In the genomic region with DNA sequence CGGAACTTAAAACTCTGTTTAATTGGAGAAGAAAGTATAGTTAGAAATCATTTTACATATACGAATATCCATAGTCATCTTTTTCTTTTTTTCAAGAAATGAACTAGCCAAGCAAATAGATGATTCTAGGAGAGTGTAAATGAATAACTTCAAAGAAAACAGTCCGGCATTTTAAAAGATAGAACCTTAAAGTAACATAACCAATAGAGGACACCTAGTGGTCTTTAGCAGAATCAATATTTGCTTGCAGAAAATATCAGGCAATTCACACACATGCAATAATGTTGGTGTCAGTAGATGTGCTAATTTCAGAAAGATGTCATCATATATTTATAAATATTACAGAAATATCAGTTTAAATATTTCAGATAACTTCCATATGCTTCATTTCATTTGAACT, we compare ENCODE assay signal across 12 cellular contexts. TPM values are rescaled to one million over a fixed set of nuclear protein-coding genes. Genes with fewer than 3 reads are reported as not detected.
DNase-seq lines count a peak whose midpoint lies in the region; TF ChIP-seq lines count a peak whose summit lies in the region.
"Had no signal": no experiment of that assay in that cellular context is flagged by ENCODE, and none has a peak within 500 bp of the region (broad histone marks: within the 10 kb centered on the region; RNA-seq: fewer than 3 reads in every experiment).

No MANE protein-coding gene starts in this region.

- no peak overlapping the region for H2AFZ ChIP-seq in neuronal stem cell (ENCODE audit: low read length)

- no peaks in the 10 kb centered on the region for H3K36me3 Mint-ChIP-seq in activated naive CD4-positive, alpha-beta T cell treated with anti-CD3 and anti-CD28 coated beads, Interleukin-2, amount 10 ng/mL, durations not matched to agents 7 days and 5 days

- no peak overlapping the region for H3K18ac ChIP-seq in neuronal stem cell (ENCODE audit: low read length)

- H3K36me3 ChIP-seq in liver (ENCODE audit: control insufficient read depth in 4 of 4, insufficient read depth in 3 of 4, low read depth in 1 of 4, low read length in 3 of 4) (no peaks in the 10 kb centered on the region), neuronal stem cell (replicated peaks in 1 of 2; ENCODE audit: control insufficient read depth in 2 of 2, insufficient read depth in 2 of 2, low read length in 2 of 2) (no peaks in the 10 kb centered on the region)

- no peak overlapping the region for H2BK12ac ChIP-seq in neuronal stem cell (ENCODE audit: low read length)

- no peak overlapping the region for H4K8ac ChIP-seq in neuronal stem cell (ENCODE audit: low read depth, low read length)

- H3K4me3 ChIP-seq in liver (ENCODE audit: low read depth in 1 of 3, low read length in 3 of 3) (no peak overlapping the region), neuronal stem cell (ENCODE audit: low read length in 2 of 2) (no peak overlapping the region)
- H3K4me3 ChIP-seq: A549, lung had no signal

- H2AK5ac ChIP-seq in neuronal stem cell (ENCODE audit: low read depth, low read length), result no peak overlapping the region

- no peak overlapping the region for H2BK15ac ChIP-seq in neuronal stem cell (ENCODE audit: low read length)

- no peak overlapping the region for H3K9ac ChIP-seq in liver (ENCODE audit: low read depth in 1 of 2, low read length in 2 of 2)
- H3K9ac ChIP-seq in neuronal stem cell (ENCODE audit: low read depth, low read length, poor library complexity), result no peak overlapping the region

- no peak overlapping the region for H3K4ac ChIP-seq in neuronal stem cell (ENCODE audit: low read length)

- DNase-seq in DMS53 (lab: John Stamatoyannopoulos, UW) (peak; percentile 19), DMS53 treated with DMSO at 0.1 percent for 48 hours (lab: John Stamatoyannopoulos, UW; ENCODE audit: unreplicated experiment) (no peak), HT1080 (ENCODE audit: low read depth) (peak; percentile 4), SHP77 treated with DMSO at 0.1 percent for 48 hours (lab: John Stamatoyannopoulos, UW) (peak; percentile 10), neuronal stem cell (ENCODE audit: low spot score) (no peak), erythroblast (lab: John Stamatoyannopoulos, UW) (no peak)
- no peak for DNase-seq in activated naive CD4-positive, alpha-beta T cell treated with anti-CD3 and anti-CD28 coated beads, Interleukin-2, amount 10 ng/mL, durations not matched to agents 7 days and 5 days
- DNase-seq: activated CD4-positive, alpha-beta memory T cell treated with anti-CD3 and anti-CD28 coated beads, Interleukin-2, amount 10 ng/mL, durations not matched to agents 7 days and 5 days; amygdala had no signal

- no peaks in the 10 kb centered on the region for H3K4me1 ChIP-seq in liver (ENCODE audit: control insufficient read depth in 4 of 4, insufficient read depth in 4 of 4, low read length in 3 of 4)
- no peaks in the 10 kb centered on the region for H3K4me1 ChIP-seq in neuronal stem cell (ENCODE audit: control insufficient read depth in 2 of 2, insufficient read depth in 1 of 2, low read depth in 1 of 2, low read length in 2 of 2)
- H3K4me1 ChIP-seq: A549 had no signal

- no peak for TF ChIP-seq POLR2A in erythroblast (IDR thresholded peaks at IDR 0.05; ENCODE audit: low read length)

- H3K9me3 ChIP-seq in liver (ENCODE audit: control insufficient read depth in 4 of 4, low read length in 3 of 4), result no peaks in the 10 kb centered on the region
- H3K9me3 ChIP-seq in neuronal stem cell (replicated peaks in 1 of 2; ENCODE audit: control insufficient read depth in 2 of 2, insufficient read depth in 1 of 2, low read depth in 1 of 2, low read length in 2 of 2), result no peaks in the 10 kb centered on the region
- H3K9me3 ChIP-seq: A549 had no signal

- H3K14ac ChIP-seq in neuronal stem cell (ENCODE audit: low read length), result no peak overlapping the region

- no peak overlapping the region for H4K91ac ChIP-seq in neuronal stem cell (ENCODE audit: low read depth, low read length, poor library complexity)

- H3K4me3 Mint-ChIP-seq in activated naive CD4-positive, alpha-beta T cell treated with anti-CD3 and anti-CD28 coated beads, Interleukin-2, amount 10 ng/mL, durations not matched to agents 7 days and 5 days, result no peak overlapping the region
- H3K4me3 Mint-ChIP-seq: activated CD4-positive, alpha-beta memory T cell treated with anti-CD3 and anti-CD28 coated beads, Interleukin-2, amount 10 ng/mL, durations not matched to agents 7 days and 5 days had no signal

- 53% methylated on average over 3 of the region's 3 CpGs for WGBS in liver
- WGBS in neuronal stem cell (ENCODE audit: extremely low coverage in 2 of 2, insufficient read length in 2 of 2, insufficient replicate concordance in 1 of 2), 2 donors, result no CpG with 5 or more reads among the region's 3 CpGs

- no peak overlapping the region for H2BK5ac ChIP-seq in neuronal stem cell (ENCODE audit: low read length)

- H3K4me1 Mint-ChIP-seq in activated naive CD4-positive, alpha-beta T cell treated with anti-CD3 and anti-CD28 coated beads, Interleukin-2, amount 10 ng/mL, durations not matched to agents 7 days and 5 days, result no peaks in the 10 kb centered on the region
- H3K4me1 Mint-ChIP-seq: activated CD4-positive, alpha-beta memory T cell treated with anti-CD3 and anti-CD28 coated beads, Interleukin-2, amount 10 ng/mL, durations not matched to agents 7 days and 5 days had no signal

- no peaks in the 10 kb centered on the region for H3K27me3 ChIP-seq in liver (ENCODE audit: control insufficient read depth in 4 of 4, insufficient read depth in 4 of 4, low read length in 3 of 4)
- H3K27me3 ChIP-seq in neuronal stem cell (ENCODE audit: control insufficient read depth in 3 of 3, insufficient read depth in 3 of 3, low read depth in 1 of 3, low read length in 3 of 3), result no peaks in the 10 kb centered on the region

- peak; percentile 2 for TF ChIP-seq CTCF in liver (IDR thresholded peaks at IDR 0.05; ENCODE audit: low read depth, low read length, missing input control)

- H3K79me1 ChIP-seq in neuronal stem cell (ENCODE audit: low read depth, low read length), result peaks cover 1% of the 10 kb centered on the region

- TF ChIP-seq RAD21 in liver (IDR thresholded peaks at IDR 0.05), result no peak

- H3K4me2 ChIP-seq in neuronal stem cell (ENCODE audit: insufficient read depth, low read length, poor library complexity, severe bottlenecking), result no peak overlapping the region
- H3K4me2 ChIP-seq: A549 had no signal

- no peak overlapping the region for H3K23ac ChIP-seq in neuronal stem cell (ENCODE audit: low read depth, low read length, poor library complexity)

- no peak overlapping the region for H3K27ac Mint-ChIP-seq in activated naive CD4-positive, alpha-beta T cell treated with anti-CD3 and anti-CD28 coated beads, Interleukin-2, amount 10 ng/mL, durations not matched to agents 7 days and 5 days
- H3K27ac Mint-ChIP-seq: activated CD4-positive, alpha-beta memory T cell treated with anti-CD3 and anti-CD28 coated beads, Interleukin-2, amount 10 ng/mL, durations not matched to agents 7 days and 5 days had no signal

- CTCF ChIA-PET in activated naive CD4-positive, alpha-beta T cell treated with anti-CD3 and anti-CD28 coated beads, Interleukin-2, amount 10 ng/mL, durations not matched to agents 7 days and 5 days (lab: Charles Lee), result no interaction called here

- no peak overlapping the region for H2BK120ac ChIP-seq in neuronal stem cell (ENCODE audit: low read depth, low read length)

- peaks cover 6% of the 10 kb centered on the region for H3K9me3 Mint-ChIP-seq in activated naive CD4-positive, alpha-beta T cell treated with anti-CD3 and anti-CD28 coated beads, Interleukin-2, amount 10 ng/mL, durations not matched to agents 7 days and 5 days

- no peaks in the 10 kb centered on the region for H3K27me3 Mint-ChIP-seq in activated naive CD4-positive, alpha-beta T cell treated with anti-CD3 and anti-CD28 coated beads, Interleukin-2, amount 10 ng/mL, durations not matched to agents 7 days and 5 days
- H3K27me3 Mint-ChIP-seq: activated CD4-positive, alpha-beta memory T cell treated with anti-CD3 and anti-CD28 coated beads, Interleukin-2, amount 10 ng/mL, durations not matched to agents 7 days and 5 days had no signal

- no peak overlapping the region for H3K27ac ChIP-seq in liver (ENCODE audit: low read depth in 1 of 2, low read length in 2 of 2)
- no peak overlapping the region for H3K27ac ChIP-seq in neuronal stem cell (replicated peaks; ENCODE audit: low read length)
- H3K27ac ChIP-seq: A549 had no signal

TF ChIP-seq in liver, 16 proteins besides CTCF, POLR2A, EP300 and RAD21 (continues in another document):
- TF ChIP-seq FOXA2 (IDR thresholded peaks at IDR 0.05), result no peak
- no peak for TF ChIP-seq NR2F2 (IDR thresholded peaks at IDR 0.05)
- TF ChIP-seq, protein P1, sequence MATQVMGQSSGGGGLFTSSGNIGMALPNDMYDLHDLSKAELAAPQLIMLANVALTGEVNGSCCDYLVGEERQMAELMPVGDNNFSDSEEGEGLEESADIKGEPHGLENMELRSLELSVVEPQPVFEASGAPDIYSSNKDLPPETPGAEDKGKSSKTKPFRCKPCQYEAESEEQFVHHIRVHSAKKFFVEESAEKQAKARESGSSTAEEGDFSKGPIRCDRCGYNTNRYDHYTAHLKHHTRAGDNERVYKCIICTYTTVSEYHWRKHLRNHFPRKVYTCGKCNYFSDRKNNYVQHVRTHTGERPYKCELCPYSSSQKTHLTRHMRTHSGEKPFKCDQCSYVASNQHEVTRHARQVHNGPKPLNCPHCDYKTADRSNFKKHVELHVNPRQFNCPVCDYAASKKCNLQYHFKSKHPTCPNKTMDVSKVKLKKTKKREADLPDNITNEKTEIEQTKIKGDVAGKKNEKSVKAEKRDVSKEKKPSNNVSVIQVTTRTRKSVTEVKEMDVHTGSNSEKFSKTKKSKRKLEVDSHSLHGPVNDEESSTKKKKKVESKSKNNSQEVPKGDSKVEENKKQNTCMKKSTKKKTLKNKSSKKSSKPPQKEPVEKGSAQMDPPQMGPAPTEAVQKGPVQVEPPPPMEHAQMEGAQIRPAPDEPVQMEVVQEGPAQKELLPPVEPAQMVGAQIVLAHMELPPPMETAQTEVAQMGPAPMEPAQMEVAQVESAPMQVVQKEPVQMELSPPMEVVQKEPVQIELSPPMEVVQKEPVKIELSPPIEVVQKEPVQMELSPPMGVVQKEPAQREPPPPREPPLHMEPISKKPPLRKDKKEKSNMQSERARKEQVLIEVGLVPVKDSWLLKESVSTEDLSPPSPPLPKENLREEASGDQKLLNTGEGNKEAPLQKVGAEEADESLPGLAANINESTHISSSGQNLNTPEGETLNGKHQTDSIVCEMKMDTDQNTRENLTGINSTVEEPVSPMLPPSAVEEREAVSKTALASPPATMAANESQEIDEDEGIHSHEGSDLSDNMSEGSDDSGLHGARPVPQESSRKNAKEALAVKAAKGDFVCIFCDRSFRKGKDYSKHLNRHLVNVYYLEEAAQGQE (IDR thresholded peaks at IDR 0.05), result no peak
- no peak for TF ChIP-seq HNF4A (conservative IDR thresholded peaks at IDR 0.05)
- no peak for TF ChIP-seq RXRA (IDR thresholded peaks at IDR 0.05)

RNA-seq across cellular contexts. Expression of a gene that starts 57.1 kb away (rescaled TPM):
- total RNA-seq in HT1080 (2014; rRNA removed; shearing (Covaris generic)), result not detected in 2 replicates
- polyA plus RNA-seq in HT1080 (2015; cell fraction: cytosol; rRNA removed), result 0.02 TPM in 1 of 2 replicates, not detected in the other
- polyA plus RNA-seq in HT1080 (2015; cell fraction: nucleus; rRNA removed), result 0.26 TPM in 1 of 2 replicates, not detected in the other
- total RNA-seq in liver, result under 1 TPM in 1 of 2 donors, not detected in 1; under 0.01 TPM
- polyA plus RNA-seq in liver, result not detected
- 0.03 TPM for polyA plus RNA-seq in neuronal stem cell (2013, experiment 1 of 2)
- 0.04 TPM for polyA plus RNA-seq in neuronal stem cell (2013, experiment 2 of 2)
- total RNA-seq: activated CD4-positive, alpha-beta memory T cell treated with anti-CD3 and anti-CD28 coated beads, Interleukin-2, amount 10 ng/mL, durations not matched to agents 7 days and 5 days had no signal
- polyA plus RNA-seq: A549 had no signal

Comparison
In these comparisons a context has a peak if more than half of its experiments do, and no peak if none do; other contexts are left out.
1. DNase-seq: peak in DMS53 (single experiment), HT1080 (single experiment) and SHP77 treated with DMSO at 0.1 percent for 48 hours (single experiment); none in DMS53 treated with DMSO at 0.1 percent for 48 hours (single experiment), neuronal stem cell (single experiment), erythroblast (0 of 2) and activated naive CD4-positive, alpha-beta T cell treated with anti-CD3 and anti-CD28 coated beads, Interleukin-2, amount 10 ng/mL, durations not matched to agents 7 days and 5 days (single experiment).